Comparison of ENCODE assay signal across 2 cellular contexts in the genomic region with DNA sequence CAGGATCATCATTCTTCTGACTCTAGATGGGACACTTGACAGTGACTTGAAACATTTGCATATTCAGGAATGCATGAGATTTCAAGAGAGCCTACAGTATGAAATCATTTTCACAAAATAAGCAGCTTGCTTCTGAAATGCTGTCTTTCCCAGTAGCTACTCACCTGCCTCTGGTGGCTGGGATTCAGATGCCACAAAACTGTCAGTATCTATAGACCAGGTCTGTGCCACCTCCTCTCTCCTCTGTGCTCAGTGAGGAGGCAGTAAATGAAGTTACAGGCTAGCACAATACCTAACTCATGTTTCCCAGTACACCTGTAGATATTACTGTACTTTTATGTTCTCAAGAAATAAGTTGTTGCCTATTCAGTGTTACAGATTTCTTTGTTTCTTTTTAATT.
TF ChIP-seq lines count a peak whose summit lies in the region.

No MANE protein-coding gene starts in this region.

TF ChIP-seq in GM23338, 12 proteins besides CTCF, POLR2A, EP300 and RAD21 (continued from another document):
- TF ChIP-seq EZH2 (IDR thresholded peaks at IDR 0.05; ENCODE audit: low read depth, unreplicated experiment) (no peak), JUNB (IDR thresholded peaks at IDR 0.05; ENCODE audit: unreplicated experiment) (no peak), CREB1 (CRISPR knock-in tag; IDR thresholded peaks at IDR 0.05; ENCODE audit: low read depth) (no peak), NANOG (IDR thresholded peaks at IDR 0.05; ENCODE audit: borderline replicate concordance) (no peak)

TF ChIP-seq in WTC11, 78 proteins besides CTCF, POLR2A, EP300 and RAD21:
- TF ChIP-seq, protein P1, sequence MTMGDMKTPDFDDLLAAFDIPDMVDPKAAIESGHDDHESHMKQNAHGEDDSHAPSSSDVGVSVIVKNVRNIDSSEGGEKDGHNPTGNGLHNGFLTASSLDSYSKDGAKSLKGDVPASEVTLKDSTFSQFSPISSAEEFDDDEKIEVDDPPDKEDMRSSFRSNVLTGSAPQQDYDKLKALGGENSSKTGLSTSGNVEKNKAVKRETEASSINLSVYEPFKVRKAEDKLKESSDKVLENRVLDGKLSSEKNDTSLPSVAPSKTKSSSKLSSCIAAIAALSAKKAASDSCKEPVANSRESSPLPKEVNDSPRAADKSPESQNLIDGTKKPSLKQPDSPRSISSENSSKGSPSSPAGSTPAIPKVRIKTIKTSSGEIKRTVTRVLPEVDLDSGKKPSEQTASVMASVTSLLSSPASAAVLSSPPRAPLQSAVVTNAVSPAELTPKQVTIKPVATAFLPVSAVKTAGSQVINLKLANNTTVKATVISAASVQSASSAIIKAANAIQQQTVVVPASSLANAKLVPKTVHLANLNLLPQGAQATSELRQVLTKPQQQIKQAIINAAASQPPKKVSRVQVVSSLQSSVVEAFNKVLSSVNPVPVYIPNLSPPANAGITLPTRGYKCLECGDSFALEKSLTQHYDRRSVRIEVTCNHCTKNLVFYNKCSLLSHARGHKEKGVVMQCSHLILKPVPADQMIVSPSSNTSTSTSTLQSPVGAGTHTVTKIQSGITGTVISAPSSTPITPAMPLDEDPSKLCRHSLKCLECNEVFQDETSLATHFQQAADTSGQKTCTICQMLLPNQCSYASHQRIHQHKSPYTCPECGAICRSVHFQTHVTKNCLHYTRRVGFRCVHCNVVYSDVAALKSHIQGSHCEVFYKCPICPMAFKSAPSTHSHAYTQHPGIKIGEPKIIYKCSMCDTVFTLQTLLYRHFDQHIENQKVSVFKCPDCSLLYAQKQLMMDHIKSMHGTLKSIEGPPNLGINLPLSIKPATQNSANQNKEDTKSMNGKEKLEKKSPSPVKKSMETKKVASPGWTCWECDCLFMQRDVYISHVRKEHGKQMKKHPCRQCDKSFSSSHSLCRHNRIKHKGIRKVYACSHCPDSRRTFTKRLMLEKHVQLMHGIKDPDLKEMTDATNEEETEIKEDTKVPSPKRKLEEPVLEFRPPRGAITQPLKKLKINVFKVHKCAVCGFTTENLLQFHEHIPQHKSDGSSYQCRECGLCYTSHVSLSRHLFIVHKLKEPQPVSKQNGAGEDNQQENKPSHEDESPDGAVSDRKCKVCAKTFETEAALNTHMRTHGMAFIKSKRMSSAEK (CRISPR knock-in tag; IDR thresholded peaks at IDR 0.05; ENCODE audit: borderline replicate concordance) = no peak
- TF ChIP-seq MLX (CRISPR knock-in tag; IDR thresholded peaks at IDR 0.05) (no peak), SP1 (CRISPR knock-in tag; conservative IDR thresholded peaks at IDR 0.05) (no peak), STAT6 (CRISPR knock-in tag; conservative IDR thresholded peaks at IDR 0.05; ENCODE audit: low read depth) (no peak), ZNF263 (CRISPR knock-in tag; IDR thresholded peaks at IDR 0.05; ENCODE audit: low read depth) (no peak)
- TF ChIP-seq, protein P2, sequence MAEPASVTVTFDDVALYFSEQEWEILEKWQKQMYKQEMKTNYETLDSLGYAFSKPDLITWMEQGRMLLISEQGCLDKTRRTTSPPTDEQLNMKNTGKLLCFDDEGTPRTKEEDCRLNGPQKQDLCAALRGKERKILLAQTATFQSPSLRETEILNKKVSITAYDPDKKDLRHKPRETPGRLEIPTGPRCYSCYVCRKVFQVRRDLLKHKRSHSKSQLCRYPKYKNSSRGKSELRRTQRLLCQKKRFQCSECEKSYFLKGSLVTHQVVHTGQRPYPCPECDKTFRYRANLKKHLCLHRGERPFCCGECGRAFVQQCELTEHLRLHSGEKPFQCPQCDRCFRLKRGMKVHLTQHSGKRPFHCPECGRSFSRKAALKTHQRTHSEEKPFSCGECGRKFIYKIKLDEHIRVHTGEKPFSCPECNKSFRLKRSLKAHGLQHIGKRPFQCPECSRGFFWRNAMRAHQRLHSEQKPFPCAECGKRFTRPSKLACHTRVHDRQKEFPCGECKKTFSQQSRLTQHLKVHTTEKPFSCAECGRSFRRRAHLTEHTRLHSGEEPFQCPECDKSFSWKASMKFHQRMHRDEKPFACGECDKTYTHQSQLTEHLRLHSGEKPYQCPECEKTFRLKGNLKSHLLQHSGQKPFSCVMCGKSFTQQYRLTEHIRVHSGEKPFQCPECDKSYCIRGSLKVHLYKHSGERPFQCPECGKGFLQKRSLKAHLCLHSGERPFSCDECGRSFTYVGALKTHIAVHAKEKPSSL (CRISPR knock-in tag; conservative IDR thresholded peaks at IDR 0.05) = no peak
